ENCODE assay signal across 8 cellular contexts in genomic region chr17:12021604-12022003, GRCh38. TPM values are rescaled to one million over a fixed set of nuclear protein-coding genes. Genes with fewer than 3 reads are reported as not detected.
DNase-seq lines count a peak whose midpoint lies in the region; ATAC-seq, FAIRE-seq and TF ChIP-seq lines count a peak whose summit lies in the region.

No MANE protein-coding gene starts in this region.

- intact Hi-C loops in GM12878 (cut with micrococcal nuclease; ENCODE audit: unreplicated experiment) = loop anchor here (5.0 kb wide), 1 partner anchor 996 kb away; the partner anchor contains the start of gene ELAC2

- H3K27ac ChIP-seq in GM12878 (ENCODE audit: control insufficient read depth, insufficient read depth) (peak overlapping the region; percentile 70), mesodermal cell (ENCODE audit: low read depth, low read length, severe bottlenecking) (no peak overlapping the region)

- H3K9me3 Mint-ChIP-seq in stimulated activated naive CD8-positive, alpha-beta T cell treated with anti-CD3 and anti-CD28 coated beads, Interleukin-15, Interleukin-2, amounts not matched to agents 100 ng/mL and 50 ng/mL, for 24 hours = no peaks in the 10 kb centered on the region

- no peak for FAIRE-seq in GM12878 (lab: Jason Lieb, UNC)

- ATAC-seq in stimulated activated naive CD8-positive, alpha-beta T cell treated with anti-CD3 and anti-CD28 coated beads, Interleukin-15, Interleukin-2, amounts not matched to agents 100 U/mL and 50 U/mL, for 24 hours = no peak
- no peak for ATAC-seq in GM12878
- ATAC-seq in HG03196 (IDR thresholded peaks at IDR 0.05; ENCODE audit: unreplicated experiment) = no peak

- CTCF ChIA-PET in GM12878 (lab: Yijun Ruan, JAX) = interaction anchor here (1.0 to 1.3 kb wide), 2 partner anchors 15 to 24 kb away, joined by 3 to 8 read pairs; partner anchors contain the start of gene ZNF18

- H3K9me3 ChIP-seq in GM12878 (replicated peaks; ENCODE audit: control insufficient read depth, insufficient read depth, low read length) (no peaks in the 10 kb centered on the region), mesodermal cell (ENCODE audit: control insufficient read depth, low read length) (no peaks in the 10 kb centered on the region)

- H3K79me2 ChIP-seq in GM12878 (ENCODE audit: control insufficient read depth, insufficient read depth, low read length) = peaks cover 47% of the 10 kb centered on the region

- peaks cover 56% of the 10 kb centered on the region for H3K4me1 Mint-ChIP-seq in stimulated activated naive CD8-positive, alpha-beta T cell treated with anti-CD3 and anti-CD28 coated beads, Interleukin-15, Interleukin-2, amounts not matched to agents 100 ng/mL and 50 ng/mL, for 24 hours (ENCODE audit: low read depth)

- H2AFZ ChIP-seq in GM12878 (ENCODE audit: control insufficient read depth, low read depth, low read length) = no peak overlapping the region

- H3K9ac ChIP-seq in GM12878 (ENCODE audit: control insufficient read depth, insufficient read depth, low read length) = peak overlapping the region; percentile 76

- H3K4me2 ChIP-seq in GM12878 (ENCODE audit: control insufficient read depth, insufficient read depth) = peak overlapping the region; percentile 49

- BruUV-seq in GM12878 (replicated peaks; lab: Mats Ljungman, UMichigan) = no TSS peak

- H3K36me3 ChIP-seq in GM12878 (ENCODE audit: control insufficient read depth in 2 of 2, insufficient read depth in 2 of 2, low read length in 1 of 2) = no peaks in the 10 kb centered on the region
- H3K36me3 ChIP-seq in mesodermal cell (ENCODE audit: control insufficient read depth, insufficient read depth, low read length) = peaks cover 3% of the 10 kb centered on the region

- no peak for TF ChIP-seq EP300 in GM12878 (IDR thresholded peaks at IDR 0.05; ENCODE audit: borderline replicate concordance in 1 of 2, control insufficient read depth in 1 of 2, low read depth in 2 of 2, low read length in 2 of 2)

- SMC1A ChIA-PET in GM12878 (lab: Charles Lee; ENCODE audit: uncharacterized antibody, unreplicated experiment) = interaction anchor here (0.8 to 2.4 kb wide), 6 partner anchors 10 to 88 kb away, joined by 3 to 11 read pairs (median 6); partner anchors contain the start of gene ZNF18

- peaks cover 7% of the 10 kb centered on the region for H3K36me3 Mint-ChIP-seq in stimulated activated naive CD8-positive, alpha-beta T cell treated with anti-CD3 and anti-CD28 coated beads, Interleukin-15, Interleukin-2, amounts not matched to agents 100 ng/mL and 50 ng/mL, for 24 hours (ENCODE audit: low read depth)

- 4% methylated on average over 3 of the region's 3 CpGs for WGBS in GM12878 (ENCODE audit: insufficient coverage, insufficient replicate concordance, low lambda C conversion rate, missing lambda C conversion rate)
- 0% methylated on average over 2 of the region's 3 CpGs; no CpG with 5 or more reads in 1 of the 2 experiments for WGBS in mesodermal cell (ENCODE audit: insufficient coverage in 2 of 2), 2 experiments

- H3K4me3 ChIP-seq in GM12878 = peak overlapping the region; percentile 61
- peak overlapping the region; percentile 65 for H3K4me3 ChIP-seq in mesodermal cell (ENCODE audit: extremely low read depth, insufficient read depth, low read length, poor library complexity, severe bottlenecking)

- H3K27me3 ChIP-seq in GM12878 (replicated peaks in 1 of 2; ENCODE audit: control insufficient read depth in 2 of 2, insufficient read depth in 2 of 2, low read length in 1 of 2) = no peaks in the 10 kb centered on the region

- no peak for DNase-seq in stimulated activated naive CD8-positive, alpha-beta T cell treated with anti-CD3 and anti-CD28 coated beads, Interleukin-15, Interleukin-2, amounts not matched to agents 100 U/mL and 50 U/mL, for 24 hours
- DNase-seq in GM12878 (ENCODE audit: low read depth, low spot score) (no peak), HCEC 1CT (no peak), NCI-H1417 treated with DMSO at 0.1 percent for 48 hours (lab: John Stamatoyannopoulos, UW) (no peak), cerebellar cortex (ENCODE audit: low spot score) (no peak)

- POLR2A ChIA-PET in GM12878 (lab: Charles Lee) = interaction anchor here (0.7 to 4.1 kb wide), 3 partner anchors 15 to 29 kb away, joined by 3 to 46 read pairs (median 4); partner anchors contain the start of gene ZNF18

- no peaks in the 10 kb centered on the region for H3K27me3 Mint-ChIP-seq in stimulated activated naive CD8-positive, alpha-beta T cell treated with anti-CD3 and anti-CD28 coated beads, Interleukin-15, Interleukin-2, amounts not matched to agents 100 ng/mL and 50 ng/mL, for 24 hours

- peaks cover 4% of the 10 kb centered on the region; the same call in 1 of the 2 replicates for H3K4me1 ChIP-seq in GM12878 (ENCODE audit: control insufficient read depth, insufficient read depth, low read length)
- peaks cover 10% of the 10 kb centered on the region for H3K4me1 ChIP-seq in mesodermal cell (ENCODE audit: control insufficient read depth, insufficient read depth, low read length, poor library complexity, severe bottlenecking)

- RAD21 ChIA-PET in GM12878 (lab: Charles Lee; ENCODE audit: unreplicated experiment) = interaction anchor here (0.9 to 2.3 kb wide), 2 partner anchors 10 to 25 kb away, joined by 3 to 20 read pairs; partner anchors contain the start of gene ZNF18

- no peak for TF ChIP-seq RAD21 in GM12878 (IDR thresholded peaks at IDR 0.05; ENCODE audit: insufficient read depth, low read depth, low read length)

- H3K27ac Mint-ChIP-seq in stimulated activated naive CD8-positive, alpha-beta T cell treated with anti-CD3 and anti-CD28 coated beads, Interleukin-15, Interleukin-2, amounts not matched to agents 100 ng/mL and 50 ng/mL, for 24 hours = peak overlapping the region; percentile 65

- no peak for TF ChIP-seq CTCF in GM12878 (IDR thresholded peaks at IDR 0.05 in 2 of 3, conservative IDR thresholded peaks at IDR 0.05 in 1 of 3; ENCODE audit: control insufficient read depth in 2 of 3, extremely low read depth in 1 of 3, insufficient read depth in 1 of 3, low read depth in 3 of 3, low read length in 3 of 3)

- no peak for TF ChIP-seq POLR2A in GM12878 (IDR thresholded peaks at IDR 0.05; ENCODE audit: low read depth, low read length)

- in situ Hi-C loops in GM12878 (cut with MboI) = no loop called here

- H4K20me1 ChIP-seq in GM12878 (ENCODE audit: control insufficient read depth, insufficient read depth) = no peaks in the 10 kb centered on the region; the same call in 1 of the 2 replicates

- peak overlapping the region; percentile 86 for H3K4me3 Mint-ChIP-seq in stimulated activated naive CD8-positive, alpha-beta T cell treated with anti-CD3 and anti-CD28 coated beads, Interleukin-15, Interleukin-2, amounts not matched to agents 100 ng/mL and 50 ng/mL, for 24 hours

TF ChIP-seq in GM12878, 131 proteins besides CTCF, POLR2A, EP300 and RAD21:
- TF ChIP-seq NR2F1 (conservative IDR thresholded peaks at IDR 0.05) (no peak), ZNF384 (IDR thresholded peaks at IDR 0.05; ENCODE audit: borderline replicate concordance, low read depth, low read length) (peak; percentile 35; the same call in 1 of the 2 replicates)

RNA-seq across cellular contexts. Expression of gene MAP2K4, which starts 0.9 kb away (rescaled TPM):
- 43.7 and 46.2 TPM in 2 replicates for total RNA-seq in GM12878 (2013; cell fraction: nucleolus; rRNA removed)
- total RNA-seq in GM12878 (2014; rRNA removed) (23.0 and 30.5 TPM in 2 replicates), GM12878 (2014; rRNA removed; fragmentation: Illumina TruSeq; extraction: Trizol) (25.7 and 26.3 TPM in 2 replicates), GM12878 (2021) (25.7 and 32.3 TPM in 2 replicates)
- polyA plus RNA-seq in GM12878 (2011; ENCODE audit: low read depth) = 8.7 TPM
- polyA plus RNA-seq in GM12878 (2011; rRNA removed) (32.5 and 43.0 TPM in 2 replicates), GM12878 (2014; fragmentation: Illumina TruSeq; extraction: Trizol) (24.8 and 27.2 TPM in 2 replicates), GM12878 (2014; fragmentation: Nextera tagmentation; extraction: Ambion mirVana) (1 to 10 TPM; 5.4 to 10.0 TPM), GM12878 (2014; rRNA removed) (15.6 and 19.4 TPM in 2 replicates), GM12878 (2016; fragmentation: Nextera tagmentation; extraction: Ambion mirVana) (10 to 100 TPM; 32.6 to 34.1 TPM)
- polyA plus RNA-seq in GM12878 (2011; cell fraction: cytosol; rRNA removed) = 15.9 and 17.6 TPM in 2 replicates
- 14.3 and 16.9 TPM in 2 replicates for polyA plus RNA-seq in GM12878 (2011; cell fraction: nucleus; rRNA removed)
- 10.4 and 14.2 TPM in 2 replicates for polyA plus RNA-seq in GM12878 (2012)
- 34.9 and 50.9 TPM in 2 replicates for polyA minus RNA-seq in GM12878 (2011; rRNA and poly(A)+ RNA removed)
- 11.0 and 16.0 TPM in 2 replicates for polyA minus RNA-seq in GM12878 (2011; cell fraction: cytosol; rRNA and poly(A)+ RNA removed)
- polyA minus RNA-seq in GM12878 (2011; cell fraction: nucleus; rRNA and poly(A)+ RNA removed) = 12.8 and 17.2 TPM in 2 replicates
- polyA plus RNA-seq in mesodermal cell (2013, experiment 1 of 2) = 37.7 TPM
- 43.5 TPM for polyA plus RNA-seq in mesodermal cell (2013, experiment 2 of 2)

RNA-seq across cellular contexts. Expression of gene ZNF18, which starts 24.3 kb away (rescaled TPM):
- 11.1 and 11.8 TPM in 2 replicates for total RNA-seq in GM12878 (2013; cell fraction: nucleolus; rRNA removed)
- total RNA-seq in GM12878 (2014; rRNA removed) = 9.8 TPM in 2 replicates
- 9.6 and 10.3 TPM in 2 replicates for total RNA-seq in GM12878 (2014; rRNA removed; fragmentation: Illumina TruSeq; extraction: Trizol)
- 7.2 and 8.7 TPM in 2 replicates for total RNA-seq in GM12878 (2021)
- polyA plus RNA-seq in GM12878 (2011; ENCODE audit: low read depth) = 6.8 TPM
- 10.2 and 12.9 TPM in 2 replicates for polyA plus RNA-seq in GM12878 (2011; rRNA removed)
- 6.2 and 7.2 TPM in 2 replicates for polyA plus RNA-seq in GM12878 (2011; cell fraction: cytosol; rRNA removed)
- 8.3 and 9.7 TPM in 2 replicates for polyA plus RNA-seq in GM12878 (2011; cell fraction: nucleus; rRNA removed)
- polyA plus RNA-seq in GM12878 (2012) = 6.6 and 6.8 TPM in 2 replicates
- polyA plus RNA-seq in GM12878 (2014; fragmentation: Illumina TruSeq; extraction: Trizol) = 9.6 and 9.8 TPM in 2 replicates
- polyA plus RNA-seq in GM12878 (2014; fragmentation: Nextera tagmentation; extraction: Ambion mirVana) = 1 to 10 TPM; 4.6 to 6.0 TPM
- 6.6 and 7.4 TPM in 2 replicates for polyA plus RNA-seq in GM12878 (2014; rRNA removed)
- 1 to 10 TPM; 5.9 to 9.5 TPM for polyA plus RNA-seq in GM12878 (2016; fragmentation: Nextera tagmentation; extraction: Ambion mirVana)
- polyA minus RNA-seq in GM12878 (2011; rRNA and poly(A)+ RNA removed) = 7.4 and 9.0 TPM in 2 replicates
- 3.2 and 5.6 TPM in 2 replicates for polyA minus RNA-seq in GM12878 (2011; cell fraction: cytosol; rRNA and poly(A)+ RNA removed)
- polyA minus RNA-seq in GM12878 (2011; cell fraction: nucleus; rRNA and poly(A)+ RNA removed) = 4.6 and 5.7 TPM in 2 replicates
- polyA plus RNA-seq in mesodermal cell (2013, experiment 1 of 2) = 5.6 TPM
- polyA plus RNA-seq in mesodermal cell (2013, experiment 2 of 2) = 6.4 TPM
